8 cellular contexts compared by ENCODE assay signal in genomic region chr19:2785244-2786000, GRCh38. TPM values are rescaled to one million over a fixed set of nuclear protein-coding genes. Genes with fewer than 3 reads are reported as not detected.
DNase-seq lines count a peak whose midpoint lies in the region; ATAC-seq and TF ChIP-seq lines count a peak whose summit lies in the region.

Gene THOP1 (plus strand): TSS chr19:2785503. CDS start chr19:2785663, 160 bp downstream.

- peaks cover 3% of the 10 kb centered on the region for H3K9me3 Mint-ChIP-seq in type B pancreatic cell

- H3K27ac ChIP-seq in adrenal gland (peak within 1 kb of the TSS; percentile 16 to 91 (median 70)), heart left ventricle (peak within 1 kb of the TSS in 11 of 12 donors; percentile 17 to 83 (median 69))

- H3K4me1 ChIP-seq in adrenal gland (replicated peaks in 1 of 2) (peaks cover 31 to 48% of the 10 kb centered on the region in 2 donors), heart left ventricle (peaks cover 6 to 49% (median 38%) of the 10 kb centered on the region in 12 donors)

- no peaks in the 10 kb centered on the region for H3K27me3 ChIP-seq in adrenal gland
- no peaks in the 10 kb centered on the region for H3K27me3 ChIP-seq in heart left ventricle

- H3K4me3 ChIP-seq in GM12875 (ENCODE audit: low read depth, low read length) = peak within 1 kb of the TSS; percentile 92
- peak within 1 kb of the TSS; percentile 47 to 93 (median 58) for H3K4me3 ChIP-seq in adrenal gland
- peak within 1 kb of the TSS; percentile 57 to 99 (median 94) for H3K4me3 ChIP-seq in heart left ventricle

- H3K27ac Mint-ChIP-seq in type B pancreatic cell = peak within 1 kb of the TSS; percentile 98

- peaks cover 32% of the 10 kb centered on the region for H3K4me1 Mint-ChIP-seq in type B pancreatic cell (ENCODE audit: unreplicated experiment)

- DNase-seq in NCI-H146 (lab: John Stamatoyannopoulos, UW) (peak; percentile 97), T-helper 1 cell (peak; percentile 98 to 99 (median 99)), adrenal gland (peak; percentile 98 to 100 (median 99)), heart left ventricle (peak; percentile 99 to 100 (median 99)), pons (ENCODE audit: low spot score) (peak; percentile 98), type B pancreatic cell (ENCODE audit: extremely low spot score, unreplicated experiment) (peak; percentile 99)

- 0 to 1% (median 0%) methylated on average over 12 to 78 of the region's 78 CpGs for WGBS in adrenal gland, 4 donors
- 0 to 1% (median 1%) methylated on average over 58 to 78 of the region's 78 CpGs for WGBS in heart left ventricle, 4 donors

- peak within 1 kb of the TSS; percentile 92 for H3K4me3 Mint-ChIP-seq in type B pancreatic cell

- H3K9me3 ChIP-seq in adrenal gland (replicated peaks in 1 of 3) (no peaks in the 10 kb centered on the region), heart left ventricle (no peaks in the 10 kb centered on the region)

- peak; percentile 63 for ATAC-seq in HG02840 (IDR thresholded peaks at IDR 0.05; ENCODE audit: low FRiP score, unreplicated experiment)
- peak; percentile 90 to 95 (median 94) for ATAC-seq in heart left ventricle

- no peaks in the 10 kb centered on the region for H3K27me3 Mint-ChIP-seq in type B pancreatic cell

- no peaks in the 10 kb centered on the region for H3K36me3 ChIP-seq in adrenal gland (replicated peaks in 1 of 2)
- H3K36me3 ChIP-seq in heart left ventricle = peaks cover 0 to 7% (median under 1%) of the 10 kb centered on the region in 9 donors

- no peak for TF ChIP-seq CTCF in GM12875 (IDR thresholded peaks at IDR 0.05; ENCODE audit: borderline replicate concordance, insufficient read depth, low read depth, low read length)
- TF ChIP-seq CTCF in adrenal gland (IDR thresholded peaks at IDR 0.05) = no peak
- TF ChIP-seq CTCF in heart left ventricle (IDR thresholded peaks at IDR 0.05) = no peak
- no peak for TF ChIP-seq CTCF in type B pancreatic cell (conservative IDR thresholded peaks at IDR 0.05)

- intact Hi-C loops in adrenal gland (cut with DNase I) (no loop called here), heart left ventricle (cut with DNase I) (loop anchor here in 4 of 10 donors (1.0 to 2.0 kb wide), 3 partner anchors 34 to 56 kb away; partner anchors contain the start of genes ZNF554 (in 2 of the 4) and ZNF555 (in 2 of the 4))

- TF ChIP-seq POLR2A in adrenal gland (IDR thresholded peaks at IDR 0.05) = peak; percentile 72 to 79
- peak in 1 of 2 donors; percentile 79 for TF ChIP-seq POLR2A in heart left ventricle (IDR thresholded peaks at IDR 0.05)

- no peaks in the 10 kb centered on the region for H3K36me3 Mint-ChIP-seq in type B pancreatic cell

RNA-seq across cellular contexts. Expression of gene THOP1, which starts in this region (rescaled TPM):
- total RNA-seq in adrenal gland (10 to 100 TPM; 33.0 to 77.3 (median 46.2) TPM), heart left ventricle (10 to 100 TPM; 36.8 to 78.7 (median 43.9) TPM), type B pancreatic cell (ENCODE audit: low replicate concordance) (85.9 and 109 TPM in 2 replicates)
- polyA plus RNA-seq in adrenal gland (100 to 1,000 TPM in 1 of 3 donors, 10 to 100 TPM in 2; 23.1 to 138 (median 63.0) TPM), heart left ventricle (100 to 1,000 TPM in 1 of 2 donors, 10 to 100 TPM in 1; 75.5 to 114 TPM)

Comparison
In these comparisons a context has a peak if more than half of its experiments do, and no peak if none do; other contexts are left out.
1. Peak in every context shown above with its lines: DNase-seq, ATAC-seq, H3K4me3 ChIP-seq and H3K27ac ChIP-seq.